In genomic region chr17:5354310-5354709, GRCh38 we compare ENCODE assay signal across 19 cellular contexts.
DNase-seq lines count a peak whose midpoint lies in the region; ATAC-seq and TF ChIP-seq lines count a peak whose summit lies in the region.
"Had no signal": no experiment of that assay in that cellular context is flagged by ENCODE, and none has a peak within 500 bp of the region (broad histone marks: within the 10 kb centered on the region; RNA-seq: fewer than 3 reads in every experiment).

No MANE protein-coding gene starts in this region.

- H3K4me3 Mint-ChIP-seq in activated T-cell treated with anti-CD3 and anti-CD28 coated beads, Interleukin-2, amount 50 U/mL, for 72 hours, result no peak overlapping the region
- H3K4me3 Mint-ChIP-seq in stimulated activated naive B cell treated with anti-CD40 and anti-IgM and Interleukin-4, amounts not matched to agents 10 μg/mL and 1 μg/mL and 100 μg/mL, for 72 hours, result no peak overlapping the region
- H3K4me3 Mint-ChIP-seq: B cell had no signal

- H3K36me3 ChIP-seq in HEK293 (ENCODE audit: control insufficient read depth in 2 of 2, insufficient read depth in 1 of 2, low read length in 2 of 2) (peaks cover 61 to 79% of the 10 kb centered on the region in 2 experiments), ascending aorta (peaks cover 22 to 45% of the 10 kb centered on the region in 2 donors)

- no peaks in the 10 kb centered on the region for H3K27me3 Mint-ChIP-seq in activated T-cell treated with anti-CD3 and anti-CD28 coated beads, Interleukin-2, amount 50 U/mL, for 72 hours (ENCODE audit: low read depth)
- H3K27me3 Mint-ChIP-seq in stimulated activated naive B cell treated with anti-CD40 and anti-IgM and Interleukin-4, amounts not matched to agents 10 μg/mL and 1 μg/mL and 100 μg/mL, for 72 hours, result no peaks in the 10 kb centered on the region
- H3K27me3 Mint-ChIP-seq: B cell had no signal

- H3K4me3 ChIP-seq in HEK293 (ENCODE audit: low read depth, low read length) (no peak overlapping the region), ascending aorta (no peak overlapping the region)
- H3K4me3 ChIP-seq: PC-9, SJCRH30 had no signal

- no peaks in the 10 kb centered on the region for H3K27me3 ChIP-seq in ascending aorta
- H3K27me3 ChIP-seq: SJCRH30 had no signal

- in situ Hi-C loops in ACHN (cut with HindIII; ENCODE audit: low pct_ligation_motif_present, low pct_unique_long_range_greater_than_20kb, low sequenced_read_pairs), result no loop called here

- no peak for ATAC-seq in activated T-cell treated with anti-CD3 and anti-CD28 coated beads, Interleukin-2, amount 50 U/mL, for 72 hours (replicated peaks in 1 of 2)
- no peak for ATAC-seq in stimulated activated naive B cell treated with anti-CD40 and anti-IgM and Interleukin-4, amounts not matched to agents 10 μg/mL and 1 μg/mL and 100 μg/mL, for 72 hours (replicated peaks)
- ATAC-seq: Right ventricle myocardium inferior, SK-N-SH treated with all-trans-retinoic acid at 6 μM for 48 hours had no signal

- peak overlapping the region; percentile 39 for H3K27ac Mint-ChIP-seq in activated T-cell treated with anti-CD3 and anti-CD28 coated beads, Interleukin-2, amount 50 U/mL, for 72 hours
- H3K27ac Mint-ChIP-seq in stimulated activated naive B cell treated with anti-CD40 and anti-IgM and Interleukin-4, amounts not matched to agents 10 μg/mL and 1 μg/mL and 100 μg/mL, for 72 hours, result peak overlapping the region; percentile 57
- H3K27ac Mint-ChIP-seq: B cell had no signal

- H3K9me3 Mint-ChIP-seq in activated T-cell treated with anti-CD3 and anti-CD28 coated beads, Interleukin-2, amount 50 U/mL, for 72 hours, result no peaks in the 10 kb centered on the region
- H3K9me3 Mint-ChIP-seq in stimulated activated naive B cell treated with anti-CD40 and anti-IgM and Interleukin-4, amounts not matched to agents 10 μg/mL and 1 μg/mL and 100 μg/mL, for 72 hours, result no peaks in the 10 kb centered on the region

- CTCF ChIA-PET in HEK293 (lab: Yijun Ruan, JAX), result interaction anchor here (0.6 kb wide), 1 partner anchor 445 kb away, joined by 3 read pairs; no protein-coding TSS in a partner anchor

- peaks cover 3 to 11% of the 10 kb centered on the region in 2 donors for H3K36me3 Mint-ChIP-seq in activated T-cell treated with anti-CD3 and anti-CD28 coated beads, Interleukin-2, amount 50 U/mL, for 72 hours (ENCODE audit: insufficient read depth in 2 of 2)
- H3K36me3 Mint-ChIP-seq in stimulated activated naive B cell treated with anti-CD40 and anti-IgM and Interleukin-4, amounts not matched to agents 10 μg/mL and 1 μg/mL and 100 μg/mL, for 72 hours, result peaks cover 28 to 44% of the 10 kb centered on the region in 2 donors

- H3K27ac ChIP-seq in HEK293 (ENCODE audit: extremely low read depth, low read depth, low read length) (no peak overlapping the region), ascending aorta (peak overlapping the region; percentile 38 to 67)
- H3K27ac ChIP-seq: PC-9, SJCRH30 had no signal

- peaks cover 20% of the 10 kb centered on the region for H3K4me1 ChIP-seq in HEK293 (ENCODE audit: control insufficient read depth, insufficient read depth, low read length)
- H3K4me1 ChIP-seq in ascending aorta, result peaks cover 15 to 17% of the 10 kb centered on the region in 2 donors
- H3K4me1 ChIP-seq: SJCRH30 had no signal

- no peaks in the 10 kb centered on the region for H3K4me1 Mint-ChIP-seq in activated T-cell treated with anti-CD3 and anti-CD28 coated beads, Interleukin-2, amount 50 U/mL, for 72 hours (ENCODE audit: low read depth)
- no peaks in the 10 kb centered on the region for H3K4me1 Mint-ChIP-seq in stimulated activated naive B cell treated with anti-CD40 and anti-IgM and Interleukin-4, amounts not matched to agents 10 μg/mL and 1 μg/mL and 100 μg/mL, for 72 hours
- H3K4me1 Mint-ChIP-seq: B cell had no signal

- no peak for DNase-seq in activated T-cell treated with anti-CD3 and anti-CD28 coated beads, Interleukin-2, amount 50 U/mL, for 72 hours
- no peak for DNase-seq in activated T-cell treated with anti-CD3 and anti-CD28 coated beads, Interleukin-2, amount 50 U/mL, for 48 hours
- no peak for DNase-seq in ascending aorta (ENCODE audit: low spot score in 2 of 2)
- no peak for DNase-seq in stimulated activated naive B cell treated with anti-CD40 and anti-IgM and Interleukin-4, amounts not matched to agents 10 μg/mL and 1 μg/mL and 100 μg/mL, for 72 hours
- no peak for DNase-seq in NCI-H82 (lab: John Stamatoyannopoulos, UW)
- no peak for DNase-seq in activated CD4-positive, alpha-beta T cell treated with anti-CD3 and anti-CD28 coated beads for 4 hours
- no peak for DNase-seq in ACHN
- DNase-seq: DMS153, NCI-H1092, NCI-H1436, NCI-H187, NCI-H2081 treated with DMSO at 0.1 percent for 48 hours, NCI-H524, PC-9, SJCRH30 had no signal

- POLR2A ChIA-PET in HEK293 (lab: Yijun Ruan, JAX), result no interaction called here

- H3K9me3 ChIP-seq in HEK293 (ENCODE audit: control insufficient read depth, insufficient read depth, low read depth, low read length), result no peaks in the 10 kb centered on the region
- H3K9me3 ChIP-seq in ascending aorta, result no peaks in the 10 kb centered on the region
- H3K9me3 ChIP-seq: SJCRH30 had no signal

- TF ChIP-seq CTCF in HEK293 (tag by site-specific recombination; IDR thresholded peaks at IDR 0.05) (no peak), ascending aorta (IDR thresholded peaks at IDR 0.05) (no peak)

- intact Hi-C loops in ascending aorta (cut with DNase I), result no loop called here

TF ChIP-seq in HEK293, 187 proteins besides CTCF, POLR2A, EP300 and RAD21:
- TF ChIP-seq WT1 (tag by site-specific recombination; IDR thresholded peaks at IDR 0.05), result 0 out of 2 replicates have a peak, but pooled peaks have one; percentile 24
- TF ChIP-seq ZBTB49 (tag by site-specific recombination; IDR thresholded peaks at IDR 0.05; ENCODE audit: low read depth), result no peak
- peak; percentile 99 for TF ChIP-seq SP7 (tag by site-specific recombination; IDR thresholded peaks at IDR 0.05)
- TF ChIP-seq ZNF140 (tag by site-specific recombination; IDR thresholded peaks at IDR 0.05), result no peak
- TF ChIP-seq FEZF1 (tag by site-specific recombination; IDR thresholded peaks at IDR 0.05), result no peak
- TF ChIP-seq ZNF529 (tag by site-specific recombination; IDR thresholded peaks at IDR 0.05; ENCODE audit: insufficient replicate concordance), result no peak
TF ChIP-seq in HEK293: peak in this region for 2.
